In genomic region chr2:117058366-117058765, GRCh38 we compare ENCODE assay signal across 11 cellular contexts.
DNase-seq lines count a peak whose midpoint lies in the region; ATAC-seq lines count a peak whose summit lies in the region.
"Had no signal": no experiment of that assay in that cellular context is flagged by ENCODE, and none has a peak within 500 bp of the region (broad histone marks: within the 10 kb centered on the region; RNA-seq: fewer than 3 reads in every experiment).

No MANE protein-coding gene starts in this region.

- DNase-seq in DMS 273 (lab: John Stamatoyannopoulos, UW; ENCODE audit: unreplicated experiment), result peak; percentile 30
- no peak for DNase-seq in DMS 273 treated with DMSO at 0.1 percent for 48 hours (lab: John Stamatoyannopoulos, UW)
- DNase-seq in MV-4-11 (lab: John Stamatoyannopoulos, UW), result peak; percentile 97
- no peak for DNase-seq in activated T-cell treated with anti-CD3 and anti-CD28 coated beads, Interleukin-2, amount 50 U/mL, for 1 hour
- DNase-seq in NK-92 (lab: John Stamatoyannopoulos, UW; ENCODE audit: unreplicated experiment), result no peak
- DNase-seq in NCI-H82 treated with DMSO at 0.1 percent for 48 hours (lab: John Stamatoyannopoulos, UW; ENCODE audit: unreplicated experiment), result no peak
- DNase-seq: activated naive CD8-positive, alpha-beta T cell treated with anti-CD3 and anti-CD28 coated beads for 36 hours; immature natural killer cell; NCI-H1930 had no signal

- ATAC-seq in HG02938 (IDR thresholded peaks at IDR 0.05; ENCODE audit: unreplicated experiment), result peak; percentile 59
- ATAC-seq in HG03025 (IDR thresholded peaks at IDR 0.05; ENCODE audit: low FRiP score, unreplicated experiment), result no peak

Comparison
In these comparisons a context has a peak if more than half of its experiments do, and no peak if none do; other contexts are left out.
1. DNase-seq: peak in DMS 273 (single experiment) and MV-4-11 (single experiment); none in DMS 273 treated with DMSO at 0.1 percent for 48 hours (single experiment), activated T-cell treated with anti-CD3 and anti-CD28 coated beads, Interleukin-2, amount 50 U/mL, for 1 hour (single experiment), NK-92 (single experiment) and NCI-H82 treated with DMSO at 0.1 percent for 48 hours (single experiment).